ENCODE assay signal across 8 cellular contexts in genomic region chr14:23953116-23953463, GRCh38. TPM values are rescaled to one million over a fixed set of nuclear protein-coding genes. Genes with fewer than 3 reads are reported as not detected.
DNase-seq lines count a peak whose midpoint lies in the region; ATAC-seq and TF ChIP-seq lines count a peak whose summit lies in the region.
"Not testable (repeated sequence)": the region's sequence is repeated elsewhere in the genome, so short reads cannot be mapped to it uniquely, and the experiment has no call there.

No MANE protein-coding gene starts in this region.

- not testable (repeated sequence) for H3K27me3 ChIP-seq in Loucy (ENCODE audit: insufficient read depth, low read length, poor library complexity, severe bottlenecking); WERI-Rb-1 (ENCODE audit: insufficient read depth, low read depth, severe bottlenecking); brain microvascular endothelial cell (replicated peaks); lung (ENCODE audit: control insufficient read depth, insufficient read depth); rectal smooth muscle tissue (ENCODE audit: control insufficient read depth, insufficient read depth, low read length); vagina

- not testable (repeated sequence) for H4K20me1 ChIP-seq in Loucy (ENCODE audit: insufficient read depth, low read length, poor library complexity, severe bottlenecking)

- H3K36me3 ChIP-seq in Loucy (ENCODE audit: insufficient read depth, low read length); WERI-Rb-1; brain microvascular endothelial cell (replicated peaks); lung (ENCODE audit: control insufficient read depth in 2 of 2, insufficient read depth in 2 of 2, low read length in 2 of 2); rectal smooth muscle tissue (ENCODE audit: control insufficient read depth, insufficient read depth, low read length); vagina: not testable (repeated sequence)

- peak overlapping the region; percentile 84 for H3K4me2 ChIP-seq in Loucy (ENCODE audit: low read depth, low read length, poor library complexity, severe bottlenecking)

- TF ChIP-seq POLR2A in vagina (IDR thresholded peaks at IDR 0.05): not testable (repeated sequence)

- H3K9ac ChIP-seq in Loucy (ENCODE audit: low read depth, low read length, poor library complexity, severe bottlenecking): peak overlapping the region; percentile 94
- peak overlapping the region; percentile 97 for H3K9ac ChIP-seq in rectal smooth muscle tissue (ENCODE audit: low read length)

- peaks cover 13% of the 10 kb centered on the region; the same call in 1 of the 2 replicates for H3K79me2 ChIP-seq in Loucy (ENCODE audit: insufficient read depth, low read length)

- H3K4me3 ChIP-seq in Loucy (ENCODE audit: low read length, poor library complexity, severe bottlenecking): peak overlapping the region; percentile 94
- H3K4me3 ChIP-seq in WERI-Rb-1 (ENCODE audit: low read depth, low read length): peak overlapping the region; percentile 65
- peak overlapping the region; percentile 88 for H3K4me3 ChIP-seq in brain microvascular endothelial cell (ENCODE audit: low read depth, low read length)
- peak overlapping the region; percentile 90 for H3K4me3 ChIP-seq in fibroblast of villous mesenchyme (ENCODE audit: low read depth, low read length)
- peak overlapping the region; percentile 92 for H3K4me3 ChIP-seq in lung
- peak overlapping the region; percentile 99 for H3K4me3 ChIP-seq in rectal smooth muscle tissue (ENCODE audit: low read length)
- H3K4me3 ChIP-seq in vagina: peak overlapping the region; percentile 65 to 85

- H3K9me3 ChIP-seq in Loucy (ENCODE audit: insufficient read depth, low read depth, low read length); WERI-Rb-1 (ENCODE audit: severe bottlenecking); lung (ENCODE audit: control insufficient read depth in 2 of 2, insufficient read depth in 1 of 2, low read length in 1 of 2); vagina: not testable (repeated sequence)

- H3K4me1 ChIP-seq in Loucy (ENCODE audit: insufficient read depth, low read length, poor library complexity, severe bottlenecking): peaks cover 21% of the 10 kb centered on the region
- not testable (repeated sequence) for H3K4me1 ChIP-seq in lung (ENCODE audit: control insufficient read depth in 2 of 2, insufficient read depth in 2 of 2, low read length in 2 of 2); rectal smooth muscle tissue (ENCODE audit: control insufficient read depth, insufficient read depth, low read length)
- H3K4me1 ChIP-seq in vagina: peaks cover 29% of the 10 kb centered on the region

- not testable (repeated sequence) for H3K9me2 ChIP-seq in Loucy (replicated peaks; ENCODE audit: low read depth, low read length)

- TF ChIP-seq CTCF in Loucy (conservative IDR thresholded peaks at IDR 0.05; ENCODE audit: low read length); WERI-Rb-1 (IDR thresholded peaks at IDR 0.05; ENCODE audit: low read depth, low read length); brain microvascular endothelial cell (IDR thresholded peaks at IDR 0.05; ENCODE audit: low read depth, low read length, missing control alignments); fibroblast of villous mesenchyme (IDR thresholded peaks at IDR 0.05; ENCODE audit: insufficient read depth, low read depth, low read length); lung (IDR thresholded peaks at IDR 0.05; ENCODE audit: control extremely low read depth, extremely low read depth); vagina (IDR thresholded peaks at IDR 0.05): not testable (repeated sequence)

- H3K27ac ChIP-seq in WERI-Rb-1 (peak overlapping the region; percentile 82; the same call in 1 of the 2 replicates), lung (ENCODE audit: low read depth in 1 of 2, low read length in 1 of 2) (peak overlapping the region; percentile 12 to 90), vagina (peak overlapping the region; percentile 89)
- H3K27ac ChIP-seq in brain microvascular endothelial cell; rectal smooth muscle tissue (ENCODE audit: low read depth, low read length): not testable (repeated sequence)

- H3F3A ChIP-seq in Loucy (ENCODE audit: low read depth): not testable (repeated sequence)

- 0 out of 2 replicates have a peak overlapping the region, but pooled peaks have one; percentile 61 for H2AFZ ChIP-seq in Loucy (ENCODE audit: low read length)

- 51 to 52% methylated on average over 6 of the region's 6 CpGs for WGBS in lung, 2 donors

- intact Hi-C loops in vagina (cut with DNase I): not testable (repeated sequence)

- peak; percentile 0 for DNase-seq in EH (ENCODE audit: low read depth)
- not testable (repeated sequence) for DNase-seq in WERI-Rb-1; brain microvascular endothelial cell; fibroblast of villous mesenchyme (ENCODE audit: low read depth); lung (ENCODE audit: low spot score); vagina (ENCODE audit: extremely low spot score in 2 of 2)

- in situ Hi-C loops in brain microvascular endothelial cell (cut with HindIII; ENCODE audit: low pct_ligation_motif_present, low sequenced_read_pairs): not testable (repeated sequence)

- ATAC-seq in lung (ENCODE audit: insufficient read depth, low FRiP score): not testable (repeated sequence)

RNA-seq across cellular contexts. Expression of gene DHRS4, which starts 0.5 kb away (rescaled TPM):
- total RNA-seq in fibroblast of villous mesenchyme: 38.3 and 39.7 TPM in 2 replicates
- 10 to 100 TPM; 36.0 to 37.3 TPM for total RNA-seq in lung
- polyA plus RNA-seq in lung: 10 to 100 TPM; 45.0 to 45.9 TPM
- total RNA-seq in vagina: 21.4 TPM

RNA-seq across cellular contexts. Expression of gene DHRS4L2, which starts 35.6 kb away (rescaled TPM):
- 11.7 and 13.2 TPM in 2 replicates for total RNA-seq in fibroblast of villous mesenchyme
- total RNA-seq in lung: 10 to 100 TPM; 17.0 to 29.2 TPM
- polyA plus RNA-seq in lung: 10 to 100 TPM; 30.4 to 44.7 TPM
- total RNA-seq in vagina: 16.7 TPM
